Comparison of ENCODE assay signal across 8 cellular contexts in genomic region chr19:42108527-42109389, GRCh38. TPM values are rescaled to one million over a fixed set of nuclear protein-coding genes. Genes with fewer than 3 reads are reported as not detected.
A peak's percentile ranks its signal among the peaks of the same experiment; 100 is the strongest.
DNase-seq lines count a peak whose midpoint lies in the region; ATAC-seq and TF ChIP-seq lines count a peak whose summit lies in the region.

No MANE protein-coding gene starts in this region.

- H3K36me3 ChIP-seq in MG63 (no peaks in the 10 kb centered on the region), RWPE2 (ENCODE audit: low read depth) (no peaks in the 10 kb centered on the region), ovary (no peaks in the 10 kb centered on the region), tibial nerve (no peaks in the 10 kb centered on the region)

- TF ChIP-seq CTCF in RWPE2 (IDR thresholded peaks at IDR 0.05; ENCODE audit: poor library complexity, severe bottlenecking) (peak; percentile 99), foreskin keratinocyte (conservative IDR thresholded peaks at IDR 0.05) (peak; percentile 100), ovary (IDR thresholded peaks at IDR 0.05) (peak in 1 of 3 donors; percentile 51), tibial nerve (IDR thresholded peaks at IDR 0.05) (peak; percentile 61 to 87 (median 80))

- intact Hi-C loops in ovary (cut with DNase I) = no loop called here

- H3K4me3 ChIP-seq in MG63 (no peak overlapping the region), RWPE2 (ENCODE audit: severe bottlenecking) (no peak overlapping the region), ovary (no peak overlapping the region), tibial nerve (no peak overlapping the region)

- ATAC-seq in GM21526 (IDR thresholded peaks at IDR 0.05; ENCODE audit: low FRiP score, unreplicated experiment) = peak; percentile 64
- ATAC-seq in RWPE2 (ENCODE audit: low read depth) = peak; percentile 61
- peak; percentile 88 for ATAC-seq in activated T-helper 17 cell treated with anti-CD3 and anti-CD28 coated beads, Interleukin-2, amount 50 U/mL, for 72 hours (replicated peaks)
- peak; percentile 38 for ATAC-seq in foreskin keratinocyte

- H3K4me3 Mint-ChIP-seq in activated T-helper 17 cell treated with anti-CD3 and anti-CD28 coated beads, Interleukin-2, amount 50 U/mL, for 72 hours = no peak overlapping the region

- H3K9me3 ChIP-seq in MG63 (no peaks in the 10 kb centered on the region), RWPE2 (ENCODE audit: severe bottlenecking) (no peaks in the 10 kb centered on the region), ovary (no peaks in the 10 kb centered on the region), tibial nerve (no peaks in the 10 kb centered on the region)

- TF ChIP-seq POLR2A in ovary (IDR thresholded peaks at IDR 0.05) (no peak), tibial nerve (IDR thresholded peaks at IDR 0.05) (no peak)

- no peaks in the 10 kb centered on the region for H3K9me3 Mint-ChIP-seq in activated T-helper 17 cell treated with anti-CD3 and anti-CD28 coated beads, Interleukin-2, amount 50 U/mL, for 72 hours

- WGBS in ovary, 3 donors = 14 to 25% (median 19%) methylated on average over 16 of the region's 16 CpGs
- WGBS in tibial nerve, 2 donors = 27 to 30% methylated on average over 16 of the region's 16 CpGs

- DNase-seq in CMK (ENCODE audit: low read depth) (peak; percentile 76), MG63 (peak; percentile 78), RWPE2 (ENCODE audit: low spot score) (no peak), foreskin keratinocyte (peak in 1 of 2 donors; percentile 70), ovary (peak; percentile 30 to 63 (median 46)), tibial nerve (ENCODE audit: low spot score in 2 of 2) (peak; percentile 57 to 77)

- H3K4me1 ChIP-seq in RWPE2 (ENCODE audit: insufficient read depth, poor library complexity, severe bottlenecking) = peaks cover 28% of the 10 kb centered on the region
- peaks cover 26% of the 10 kb centered on the region for H3K4me1 ChIP-seq in foreskin keratinocyte
- H3K4me1 ChIP-seq in ovary (ENCODE audit: insufficient read depth) = peaks cover 4% of the 10 kb centered on the region
- peaks cover 0 to 10% (median 3%) of the 10 kb centered on the region in 4 donors for H3K4me1 ChIP-seq in tibial nerve

- H3K36me3 Mint-ChIP-seq in activated T-helper 17 cell treated with anti-CD3 and anti-CD28 coated beads, Interleukin-2, amount 50 U/mL, for 72 hours (ENCODE audit: low read depth) = peaks cover 87% of the 10 kb centered on the region

- H3K27me3 Mint-ChIP-seq in activated T-helper 17 cell treated with anti-CD3 and anti-CD28 coated beads, Interleukin-2, amount 50 U/mL, for 72 hours = no peaks in the 10 kb centered on the region

- H3K27me3 ChIP-seq in MG63 (peaks cover 11% of the 10 kb centered on the region), RWPE2 (ENCODE audit: insufficient read depth, poor library complexity, severe bottlenecking) (no peaks in the 10 kb centered on the region), foreskin keratinocyte (no peaks in the 10 kb centered on the region), ovary (no peaks in the 10 kb centered on the region), tibial nerve (peaks cover 0 to 17% of the 10 kb centered on the region in 2 donors)

- H3K27ac ChIP-seq in RWPE2 (ENCODE audit: poor library complexity, severe bottlenecking) (peak overlapping the region; percentile 96), foreskin keratinocyte (no peak overlapping the region), ovary (no peak overlapping the region), tibial nerve (no peak overlapping the region)

- H3K4me1 Mint-ChIP-seq in activated T-helper 17 cell treated with anti-CD3 and anti-CD28 coated beads, Interleukin-2, amount 50 U/mL, for 72 hours = peaks cover 42% of the 10 kb centered on the region

- TF ChIP-seq EP300 in ovary (IDR thresholded peaks at IDR 0.05) (no peak), tibial nerve (IDR thresholded peaks at IDR 0.05) (peak in 1 of 2 donors; percentile 13)

- H3K27ac Mint-ChIP-seq in activated T-helper 17 cell treated with anti-CD3 and anti-CD28 coated beads, Interleukin-2, amount 50 U/mL, for 72 hours = peak overlapping the region; percentile 46

RNA-seq across cellular contexts. Expression of gene POU2F2, which starts 23.5 kb away (rescaled TPM):
- not detected in 2 replicates for total RNA-seq in MG63 (2014; rRNA removed; shearing (Covaris generic); ENCODE audit: low replicate concordance)
- 10 to 100 TPM; 33.1 to 95.9 TPM for total RNA-seq in activated T-helper 17 cell treated with anti-CD3 and anti-CD28 coated beads, Interleukin-2, amount 50 U/mL, for 72 hours
- total RNA-seq in foreskin keratinocyte (34.4 and 37.3 TPM in 2 replicates), ovary (1 to 10 TPM in 4 of 7 donors, under 1 TPM in 2, not detected in 1; 0.72 to 4.3 (median 1.4) TPM), tibial nerve (1 to 10 TPM in 1 of 4 donors, under 1 TPM in 3; 0.21 to 6.0 (median 0.51) TPM)
- polyA plus RNA-seq in foreskin keratinocyte (49.6 and 59.3 TPM in 2 replicates), ovary (1 to 10 TPM in 1 of 2 donors, under 1 TPM in 1; 0.52 to 1.2 TPM)

RNA-seq across cellular contexts. Expression of gene ZNF574, which starts 32.8 kb away (rescaled TPM):
- 18.8 and 20.4 TPM in 2 replicates for total RNA-seq in MG63 (2014; rRNA removed; shearing (Covaris generic); ENCODE audit: low replicate concordance)
- total RNA-seq in activated T-helper 17 cell treated with anti-CD3 and anti-CD28 coated beads, Interleukin-2, amount 50 U/mL, for 72 hours = 10 to 100 TPM; 12.1 to 12.5 TPM
- total RNA-seq in foreskin keratinocyte (16.0 and 17.7 TPM in 2 replicates), ovary (10 to 100 TPM; 10.3 to 24.6 (median 18.2) TPM), tibial nerve (10 to 100 TPM; 14.3 to 22.2 (median 17.5) TPM)
- polyA plus RNA-seq in foreskin keratinocyte (11.9 and 12.0 TPM in 2 replicates), ovary (10 to 100 TPM in 1 of 2 donors, 1 to 10 TPM in 1; 2.4 to 14.9 TPM)

RNA-seq across cellular contexts. Expression of gene GRIK5, which starts 38.8 kb away (rescaled TPM):
- total RNA-seq in MG63 (2014; rRNA removed; shearing (Covaris generic); ENCODE audit: low replicate concordance) = not detected in 2 replicates
- total RNA-seq in activated T-helper 17 cell treated with anti-CD3 and anti-CD28 coated beads, Interleukin-2, amount 50 U/mL, for 72 hours = 1 to 10 TPM in 1 of 2 donors, under 1 TPM in 1; 0.37 to 1.7 TPM
- 0.07 and 0.11 TPM in 2 replicates for total RNA-seq in foreskin keratinocyte
- 0.06 and 0.19 TPM in 2 replicates for polyA plus RNA-seq in foreskin keratinocyte
- 10 to 100 TPM in 2 of 7 donors, 1 to 10 TPM in 5; 1.7 to 16.3 (median 3.7) TPM for total RNA-seq in ovary
- 1 to 10 TPM; 2.9 to 5.3 TPM for polyA plus RNA-seq in ovary
- 10 to 100 TPM in 1 of 4 donors, 1 to 10 TPM in 3; 2.4 to 12.0 (median 3.2) TPM for total RNA-seq in tibial nerve

Comparison
In these comparisons a context has a peak if more than half of its experiments do, and no peak if none do; other contexts are left out.
1. ATAC-seq: peak in every context shown above with its lines; median percentile 88 in activated T-helper 17 cell treated with anti-CD3 and anti-CD28 coated beads, Interleukin-2, amount 50 U/mL, for 72 hours; 64 in GM21526; 61 in RWPE2; 38 in foreskin keratinocyte.